ENCODE assay signal across 8 cellular contexts in genomic region chr11:6234314-6235031, GRCh38. TPM values are rescaled to one million over a fixed set of nuclear protein-coding genes. Genes with fewer than 3 reads are reported as not detected.
DNase-seq lines count a peak whose midpoint lies in the region; ATAC-seq, FAIRE-seq and TF ChIP-seq lines count a peak whose summit lies in the region.

Gene FHIP1B (minus strand): TSS chr11:6234636. CDS start chr11:6224516, 10,120 bp downstream.

- H3K4me1 ChIP-seq in prostate gland (replicated peaks), result no peaks in the 10 kb centered on the region

- DNase-seq in NCI-H1694 treated with DMSO at 0.1 percent for 48 hours (lab: John Stamatoyannopoulos, UW) (peak; percentile 97), T-helper 2 cell (peak; percentile 95 to 100 (median 99)), left ventricle myocardium superior (peak; percentile 99), prostate gland (ENCODE audit: low spot score) (peak; percentile 100), urothelium cell line (ENCODE audit: low spot score) (peak; percentile 98)

- TF ChIP-seq POLR2A in GM15510 (IDR thresholded peaks at IDR 0.05; ENCODE audit: borderline replicate concordance, extremely low read depth, insufficient read length) (peak; percentile 76), prostate gland (IDR thresholded peaks at IDR 0.05) (peak; percentile 81)

- ATAC-seq in HG02885 (IDR thresholded peaks at IDR 0.05; ENCODE audit: poor library complexity, unreplicated experiment) (peak; percentile 93), left ventricle myocardium superior (peak; percentile 98)

- WGBS in prostate gland, result under 1% methylated on average over 59 of the region's 59 CpGs

- H3K36me3 ChIP-seq in prostate gland, result no peaks in the 10 kb centered on the region

- FAIRE-seq in urothelium cell line (lab: Jason Lieb, UNC), result peak; percentile 96

- H3K27ac ChIP-seq in angular gyrus (ENCODE audit: low read depth, low read length) (peak within 1 kb of the TSS; percentile 77), prostate gland (peak within 1 kb of the TSS; percentile 78 to 85)

- intact Hi-C loops in left ventricle myocardium superior (cut with micrococcal nuclease) (loop anchor here (10.0 kb wide), 1 partner anchor 80 kb away; no protein-coding TSS in a partner anchor), prostate gland (cut with DNase I) (loop anchor here (2.0 kb wide), 1 partner anchor 84 kb away; no protein-coding TSS in a partner anchor)

- H3K27me3 ChIP-seq in prostate gland (replicated peaks; ENCODE audit: insufficient read depth), result no peaks in the 10 kb centered on the region

- H3K4me3 ChIP-seq in prostate gland, result peak within 1 kb of the TSS; percentile 63 to 70

- no peaks in the 10 kb centered on the region for H3K9me3 ChIP-seq in prostate gland

- peak in 2 of 4 experiments; percentile 19 for TF ChIP-seq CTCF in prostate gland (IDR thresholded peaks at IDR 0.05)

RNA-seq across cellular contexts. Expression of gene FHIP1B, which starts in this region (rescaled TPM):
- total RNA-seq in left ventricle myocardium superior (16.3 TPM), prostate gland (100 to 1,000 TPM in 1 of 2 donors, 10 to 100 TPM in 1; 50.6 to 105 TPM)

Comparison
In these comparisons a context has a peak if more than half of its experiments do, and no peak if none do; other contexts are left out.
1. Peak in every context shown above with its lines: DNase-seq, ATAC-seq, H3K4me3 ChIP-seq and H3K27ac ChIP-seq.